In genomic region chr4:82382756-82383155, GRCh38 we compare ENCODE assay signal across 1 cellular context.
TF ChIP-seq lines count a peak whose summit lies in the region.

No MANE protein-coding gene starts in this region.

TF ChIP-seq in K562, 482 proteins besides CTCF, POLR2A, EP300 and RAD21:
- TF ChIP-seq STAT5B (CRISPR knock-in tag; IDR thresholded peaks at IDR 0.05) (no peak), TFE3 (CRISPR knock-in tag; IDR thresholded peaks at IDR 0.05) (peak; percentile 32; the same call in 1 of the 2 replicates)
